In the genomic region with DNA sequence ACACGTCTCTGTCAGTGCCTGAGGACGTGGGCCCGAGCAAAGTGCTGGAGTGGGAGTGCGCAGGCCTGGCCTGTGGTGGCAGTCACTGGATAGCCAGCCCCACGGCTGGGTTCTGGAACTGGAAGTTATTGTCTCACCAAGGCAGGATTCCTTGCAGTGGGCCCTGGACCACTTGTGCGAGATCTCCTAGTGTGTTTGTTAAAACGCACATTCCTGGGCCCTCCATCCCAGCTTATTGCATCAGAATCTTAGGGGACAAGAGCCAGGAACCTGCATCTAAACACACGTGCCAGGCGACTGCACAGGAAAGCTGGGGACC, we compare ENCODE assay signal across 14 cellular contexts. TPM values are rescaled to one million over a fixed set of nuclear protein-coding genes. Genes with fewer than 3 reads are reported as not detected.
A peak's percentile ranks its signal among the peaks of the same experiment; 100 is the strongest.
DNase-seq lines count a peak whose midpoint lies in the region; ATAC-seq, FAIRE-seq and TF ChIP-seq lines count a peak whose summit lies in the region.
"Had no signal": no experiment of that assay in that cellular context is flagged by ENCODE, and none has a peak within 500 bp of the region (broad histone marks: within the 10 kb centered on the region; RNA-seq: fewer than 3 reads in every experiment).

No MANE protein-coding gene starts in this region.

- H3K9me3 Mint-ChIP-seq in type B pancreatic cell, result no peaks in the 10 kb centered on the region
- H3K9me3 Mint-ChIP-seq: natural killer cell had no signal

- H4K20me1 ChIP-seq in endothelial cell of umbilical vein (replicated peaks; ENCODE audit: control insufficient read depth, extremely low read depth, insufficient read depth, low read length), result no peaks in the 10 kb centered on the region
- no peaks in the 10 kb centered on the region for H4K20me1 ChIP-seq in osteoblast (ENCODE audit: insufficient read depth, low read length)

- intact Hi-C loops in endothelial cell of umbilical vein (cut with micrococcal nuclease), result loop anchor here (2.0 to 5.0 kb wide), 2 partner anchors 431 to 644 kb away; no protein-coding TSS in a partner anchor

- POLR2A ChIA-PET in RWPE1 (lab: Yijun Ruan, JAX; ENCODE audit: low non-redundant PET), result interaction anchor here (0.7 to 1.1 kb wide), 2 partner anchors 37 to 196 kb away, joined by 4 to 5 read pairs; no protein-coding TSS in a partner anchor
- POLR2A ChIA-PET in endothelial cell of umbilical vein (lab: Charles Lee), result interaction anchor here (2.8 kb wide), 1 partner anchor 38 kb away, joined by 39 read pairs; a partner anchor contains a TSS

- H3K9ac ChIP-seq in endothelial cell of umbilical vein (replicated peaks; ENCODE audit: extremely low read depth, insufficient read depth, low read length), result no peak overlapping the region

- TF ChIP-seq CTCF in RWPE1 (conservative IDR thresholded peaks at IDR 0.05; ENCODE audit: low read depth) (no peak), endothelial cell of umbilical vein (IDR thresholded peaks at IDR 0.05; ENCODE audit: extremely low read depth in 1 of 2, insufficient read depth in 1 of 2, low read depth in 1 of 2, low read length in 2 of 2) (no peak), osteoblast (IDR thresholded peaks at IDR 0.05; ENCODE audit: extremely low read depth, low read depth, low read length) (no peak), type B pancreatic cell (conservative IDR thresholded peaks at IDR 0.05) (no peak)

- no peak overlapping the region for H3K4me3 ChIP-seq in endothelial cell of umbilical vein (replicated peaks in 1 of 3; ENCODE audit: insufficient read depth in 1 of 3, low read depth in 1 of 3, low read length in 3 of 3)
- no peak overlapping the region for H3K4me3 ChIP-seq in osteoblast (ENCODE audit: insufficient read depth, low read length)

- TF ChIP-seq POLR2A in endothelial cell of umbilical vein (IDR thresholded peaks at IDR 0.05; ENCODE audit: low read depth, low read length), result no peak

- H3K36me3 ChIP-seq in endothelial cell of umbilical vein (ENCODE audit: control insufficient read depth in 2 of 2, extremely low read depth in 1 of 2, insufficient read depth in 2 of 2, low read length in 2 of 2) (peaks cover 6 to 11% of the 10 kb centered on the region in 2 experiments), osteoblast (ENCODE audit: insufficient read depth, low read length) (peaks cover 38% of the 10 kb centered on the region)

- H3K9me3 ChIP-seq in endothelial cell of umbilical vein (replicated peaks; ENCODE audit: control insufficient read depth, insufficient read depth, low read length) (no peaks in the 10 kb centered on the region), osteoblast (ENCODE audit: low read depth, low read length) (no peaks in the 10 kb centered on the region)

- H3K27ac Mint-ChIP-seq in type B pancreatic cell, result no peak overlapping the region
- H3K27ac Mint-ChIP-seq: natural killer cell had no signal

- peak overlapping the region; percentile 31 for H3K4me3 Mint-ChIP-seq in type B pancreatic cell
- H3K4me3 Mint-ChIP-seq: natural killer cell had no signal

- H2AFZ ChIP-seq in endothelial cell of umbilical vein (ENCODE audit: low read depth, low read length) (no peak overlapping the region), osteoblast (ENCODE audit: low read length) (peak overlapping the region; percentile 56)

- dilution Hi-C loops in endothelial cell of umbilical vein (cut with MboI; ENCODE audit: extremely low pct_ligation_motif_present, low sequenced_read_pairs), result no loop called here

- H3K27me3 ChIP-seq in endothelial cell of umbilical vein (ENCODE audit: control insufficient read depth in 2 of 2, insufficient read depth in 2 of 2, low read length in 2 of 2) (no peaks in the 10 kb centered on the region), osteoblast (ENCODE audit: insufficient read depth, low read length) (no peaks in the 10 kb centered on the region)

- BruUV-seq in endothelial cell of umbilical vein (replicated peaks; lab: Mats Ljungman, UMichigan), result no TSS peak

- H3K4me1 ChIP-seq in endothelial cell of umbilical vein (ENCODE audit: control insufficient read depth, extremely low read depth, insufficient read depth, low read length) (peaks cover 44% of the 10 kb centered on the region), osteoblast (ENCODE audit: insufficient read depth, low read length) (peaks cover 51% of the 10 kb centered on the region)

- H3K9me1 ChIP-seq in endothelial cell of umbilical vein (replicated peaks; ENCODE audit: control insufficient read depth, extremely low read depth, insufficient read depth, low read length), result no peaks in the 10 kb centered on the region

- DNase-seq in RWPE1 (ENCODE audit: low spot score) (no peak), endothelial cell of umbilical vein (ENCODE audit: low read depth, low spot score) (no peak), osteoblast (ENCODE audit: insufficient read length, low spot score, missing footprints) (no peak), type B pancreatic cell (ENCODE audit: extremely low spot score, unreplicated experiment) (no peak)
- no peak for DNase-seq in stimulated activated CD4-positive, alpha-beta T cell treated with anti-CD3 and anti-CD28 coated beads, Interleukin-2, amount 100 ng/mL, for 48 hours
- DNase-seq: DMS79 treated with DMSO at 0.1 percent for 48 hours; natural killer cell; NCI-H1436 treated with DMSO at 0.1 percent for 48 hours; NK-92 treated with Interleukin-12 subunit alpha and Interleukin-12 subunit beta, amount 100 ng/mL, for 24 hours; stimulated activated CD4-positive, alpha-beta T cell treated with anti-CD3 and anti-CD28 coated beads, Interleukin-2, amount 100 ng/mL, for 24 hours had no signal

- ATAC-seq in GM19452 (IDR thresholded peaks at IDR 0.05; ENCODE audit: unreplicated experiment), result no peak
- ATAC-seq in HG02870 (IDR thresholded peaks at IDR 0.05; ENCODE audit: unreplicated experiment), result no peak
- ATAC-seq: natural killer cell had no signal

- no peak overlapping the region for H3K4me2 ChIP-seq in endothelial cell of umbilical vein (ENCODE audit: insufficient read depth, low read length)
- H3K4me2 ChIP-seq in osteoblast (ENCODE audit: insufficient read depth, low read length), result peak overlapping the region; percentile 86

- FAIRE-seq in endothelial cell of umbilical vein (lab: Jason Lieb, UNC), result no peak
- FAIRE-seq: endometrium, GM18507 had no signal

- peaks cover 13% of the 10 kb centered on the region for H3K36me3 Mint-ChIP-seq in type B pancreatic cell
- H3K36me3 Mint-ChIP-seq: natural killer cell had no signal

- H3K79me2 ChIP-seq in endothelial cell of umbilical vein (ENCODE audit: control insufficient read depth, insufficient read depth, low read length) (peaks cover 4% of the 10 kb centered on the region), osteoblast (ENCODE audit: insufficient read depth, low read length) (peaks cover 10% of the 10 kb centered on the region)

- H3K27ac ChIP-seq in RWPE1 (peak overlapping the region; percentile 100), endothelial cell of umbilical vein (ENCODE audit: insufficient read depth, low read depth, low read length) (peak overlapping the region; percentile 99), osteoblast (ENCODE audit: low read depth, low read length) (peak overlapping the region; percentile 100)

- peaks cover 36% of the 10 kb centered on the region for H3K4me1 Mint-ChIP-seq in type B pancreatic cell (ENCODE audit: unreplicated experiment)

- no peaks in the 10 kb centered on the region for H3K27me3 Mint-ChIP-seq in type B pancreatic cell

- CTCF ChIA-PET in RWPE1 (lab: Yijun Ruan, JAX) (interaction anchor here (0.6 to 5.0 kb wide), 12 partner anchors 10 to 491 kb away, joined by 3 to 50 read pairs (median 6); no protein-coding TSS in a partner anchor), endothelial cell of umbilical vein (lab: Charles Lee) (interaction anchor here (0.9 to 9.5 kb wide), 18 partner anchors 10 to 646 kb away, joined by 3 to 287 read pairs (median 9); a partner anchor contains a TSS)

RNA-seq across cellular contexts. Expression of a gene that starts 26.9 kb away (rescaled TPM):
- total RNA-seq in endothelial cell of umbilical vein (121 and 123 TPM in 2 replicates), osteoblast (64.8 and 73.5 TPM in 2 replicates), type B pancreatic cell (ENCODE audit: low replicate concordance) (102 and 115 TPM in 2 replicates)
- 97.7 and 108 TPM in 2 replicates for polyA plus RNA-seq in endothelial cell of umbilical vein
- polyA plus RNA-seq in endothelial cell of umbilical vein (2011; cell fraction: cytosol; rRNA removed), result 104 and 109 TPM in 2 replicates
- polyA plus RNA-seq in endothelial cell of umbilical vein (2011; cell fraction: nucleus; rRNA removed), result 80.0 and 93.4 TPM in 2 replicates
- 102 and 108 TPM in 2 replicates for polyA plus RNA-seq in endothelial cell of umbilical vein (2012)
- 121 and 135 TPM in 2 replicates for polyA minus RNA-seq in endothelial cell of umbilical vein
- polyA minus RNA-seq in endothelial cell of umbilical vein (2011; cell fraction: cytosol; rRNA and poly(A)+ RNA removed), result 94.9 TPM
- 29.3 and 48.0 TPM in 2 replicates for polyA minus RNA-seq in endothelial cell of umbilical vein (2011; cell fraction: nucleus; rRNA and poly(A)+ RNA removed)

RNA-seq across cellular contexts. Expression of a gene that starts 27.5 kb away (rescaled TPM):
- total RNA-seq in endothelial cell of umbilical vein, result 34.2 and 36.8 TPM in 2 replicates
- polyA plus RNA-seq in endothelial cell of umbilical vein, result 55.3 and 65.2 TPM in 2 replicates
- polyA plus RNA-seq in endothelial cell of umbilical vein (2011; cell fraction: cytosol; rRNA removed), result 37.7 and 41.6 TPM in 2 replicates
- 46.0 and 52.0 TPM in 2 replicates for polyA plus RNA-seq in endothelial cell of umbilical vein (2011; cell fraction: nucleus; rRNA removed)
- polyA plus RNA-seq in endothelial cell of umbilical vein (2012), result 38.0 and 54.5 TPM in 2 replicates
- 34.7 and 36.8 TPM in 2 replicates for polyA minus RNA-seq in endothelial cell of umbilical vein
- polyA minus RNA-seq in endothelial cell of umbilical vein (2011; cell fraction: cytosol; rRNA and poly(A)+ RNA removed), result 3.8 TPM
- polyA minus RNA-seq in endothelial cell of umbilical vein (2011; cell fraction: nucleus; rRNA and poly(A)+ RNA removed), result 9.4 and 12.8 TPM in 2 replicates
- 64.8 and 79.6 TPM in 2 replicates for total RNA-seq in osteoblast
- 14.5 and 28.4 TPM in 2 replicates for total RNA-seq in type B pancreatic cell (ENCODE audit: low replicate concordance)

RNA-seq across cellular contexts. Expression of a gene that starts 40.0 kb away (rescaled TPM):
- total RNA-seq in endothelial cell of umbilical vein (12.3 and 13.3 TPM in 2 replicates), osteoblast (86.1 and 104 TPM in 2 replicates), type B pancreatic cell (ENCODE audit: low replicate concordance) (22.3 and 37.5 TPM in 2 replicates)
- polyA plus RNA-seq in endothelial cell of umbilical vein, result 5.3 and 9.2 TPM in 2 replicates
- 1.2 and 2.4 TPM in 2 replicates for polyA plus RNA-seq in endothelial cell of umbilical vein (2011; cell fraction: cytosol; rRNA removed)
- polyA plus RNA-seq in endothelial cell of umbilical vein (2011; cell fraction: nucleus; rRNA removed), result 1.7 and 1.8 TPM in 2 replicates
- 1.8 and 3.9 TPM in 2 replicates for polyA plus RNA-seq in endothelial cell of umbilical vein (2012)
- polyA minus RNA-seq in endothelial cell of umbilical vein, result 2.7 and 3.1 TPM in 2 replicates
- 51.2 TPM for polyA minus RNA-seq in endothelial cell of umbilical vein (2011; cell fraction: cytosol; rRNA and poly(A)+ RNA removed)
- polyA minus RNA-seq in endothelial cell of umbilical vein (2011; cell fraction: nucleus; rRNA and poly(A)+ RNA removed), result 1.6 and 5.1 TPM in 2 replicates

RNA-seq across cellular contexts. Expression of a gene that starts 57.2 kb away (rescaled TPM):
- 17.7 and 26.6 TPM in 2 replicates for total RNA-seq in endothelial cell of umbilical vein
- 28.3 and 32.4 TPM in 2 replicates for polyA plus RNA-seq in endothelial cell of umbilical vein
- 25.7 and 26.5 TPM in 2 replicates for polyA plus RNA-seq in endothelial cell of umbilical vein (2011; cell fraction: cytosol; rRNA removed)
- polyA plus RNA-seq in endothelial cell of umbilical vein (2011; cell fraction: nucleus; rRNA removed), result 17.0 and 17.1 TPM in 2 replicates
- polyA plus RNA-seq in endothelial cell of umbilical vein (2012), result 9.2 and 11.8 TPM in 2 replicates
- 17.7 and 20.7 TPM in 2 replicates for polyA minus RNA-seq in endothelial cell of umbilical vein
- polyA minus RNA-seq in endothelial cell of umbilical vein (2011; cell fraction: cytosol; rRNA and poly(A)+ RNA removed), result 14.8 TPM
- 4.9 and 7.0 TPM in 2 replicates for polyA minus RNA-seq in endothelial cell of umbilical vein (2011; cell fraction: nucleus; rRNA and poly(A)+ RNA removed)
- total RNA-seq in osteoblast, result 10.3 and 10.5 TPM in 2 replicates
- total RNA-seq in type B pancreatic cell (ENCODE audit: low replicate concordance), result 20.2 and 21.1 TPM in 2 replicates
